In the genomic region with DNA sequence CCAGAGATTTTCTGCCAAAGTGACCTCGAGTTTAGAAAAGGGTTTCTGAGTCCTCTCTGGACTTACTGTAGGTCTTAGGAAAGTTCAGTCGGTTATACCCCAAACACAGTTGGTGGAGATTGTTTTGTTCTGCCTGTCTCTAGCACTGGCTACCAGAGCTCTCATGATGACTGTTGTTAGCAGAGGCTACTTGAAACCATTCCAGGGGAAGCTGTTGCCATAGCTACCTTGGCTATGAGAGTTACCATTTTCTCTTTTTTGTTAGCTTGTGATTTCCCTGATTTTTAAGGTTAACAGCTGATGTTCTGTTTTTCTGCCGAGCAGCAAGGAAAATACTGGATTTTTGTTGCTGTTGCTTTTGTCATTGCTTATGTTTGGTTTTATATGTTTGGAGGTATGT, we compare ENCODE assay signal across 9 cellular contexts.
DNase-seq lines count a peak whose midpoint lies in the region; ATAC-seq and TF ChIP-seq lines count a peak whose summit lies in the region.
"Had no signal": no experiment of that assay in that cellular context is flagged by ENCODE, and none has a peak within 500 bp of the region (broad histone marks: within the 10 kb centered on the region; RNA-seq: fewer than 3 reads in every experiment).

No MANE protein-coding gene starts in this region.

- no peak for ATAC-seq in HG03378 (IDR thresholded peaks at IDR 0.05; ENCODE audit: unreplicated experiment)
- ATAC-seq in GM18520 (IDR thresholded peaks at IDR 0.05; ENCODE audit: unreplicated experiment): no peak

- peak; percentile 63 to 87 for DNase-seq in NCI-H2081 (lab: John Stamatoyannopoulos, UW)
- peak; percentile 83 for DNase-seq in cerebellar cortex (ENCODE audit: low spot score)
- peak; percentile 53 for DNase-seq in midbrain (lab: John Stamatoyannopoulos, UW)
- DNase-seq in LoVo (ENCODE audit: low spot score): no peak
- DNase-seq in GM20000 (ENCODE audit: low spot score): no peak
- DNase-seq: EL had no signal

- no peak for TF ChIP-seq CTCF in C4-2B (conservative IDR thresholded peaks at IDR 0.05)
- no peak for TF ChIP-seq CTCF in GM20000 (IDR thresholded peaks at IDR 0.05; ENCODE audit: extremely low read depth, missing control alignments)

- H3K27ac ChIP-seq in C4-2B: peak overlapping the region; percentile 95

Comparison
In these comparisons a context has a peak if more than half of its experiments do, and no peak if none do; other contexts are left out.
1. DNase-seq: peak in NCI-H2081 (2 of 2), cerebellar cortex (single experiment) and midbrain (single experiment); none in LoVo (single experiment) and GM20000 (single experiment).